ENCODE assay signal across 14 cellular contexts in genomic region chr21:32597205-32597604, GRCh38. TPM values are rescaled to one million over a fixed set of nuclear protein-coding genes. Genes with fewer than 3 reads are reported as not detected.
DNase-seq lines count a peak whose midpoint lies in the region; ATAC-seq, FAIRE-seq and TF ChIP-seq lines count a peak whose summit lies in the region.
"Had no signal": no experiment of that assay in that cellular context is flagged by ENCODE, and none has a peak within 500 bp of the region (broad histone marks: within the 10 kb centered on the region; RNA-seq: fewer than 3 reads in every experiment).

No MANE protein-coding gene starts in this region.

- no peaks in the 10 kb centered on the region for H3K9me1 ChIP-seq in endothelial cell of umbilical vein (replicated peaks; ENCODE audit: control insufficient read depth, extremely low read depth, insufficient read depth, low read length)

- intact Hi-C loops in endothelial cell of umbilical vein (cut with micrococcal nuclease) = no loop called here
- intact Hi-C loops in left cardiac atrium (cut with DNase I) = loop anchor here in 1 of 2 donors (5.0 kb wide), 1 partner anchor 195 kb away; no protein-coding TSS in a partner anchor

- peak; percentile 10 for DNase-seq in NCI-H2029 (lab: John Stamatoyannopoulos, UW)
- no peak for DNase-seq in NCI-H2029 treated with DMSO at 0.1 percent for 48 hours (lab: John Stamatoyannopoulos, UW)
- peak; percentile 99 for DNase-seq in RCC 7860 (ENCODE audit: low spot score)
- DNase-seq in endothelial cell of umbilical vein (ENCODE audit: low read depth, low spot score) = peak; percentile 85
- peak; percentile 94 for DNase-seq in renal cortical epithelial cell (ENCODE audit: low read depth)
- no peak for DNase-seq in WERI-Rb-1
- no peak for DNase-seq in left cardiac atrium
- DNase-seq: activated CD8-positive, alpha-beta T cell treated with anti-CD3 and anti-CD28 coated beads for 36 hours; gastrocnemius medialis; Right ventricle myocardium superior had no signal

- ATAC-seq in HG02763 (IDR thresholded peaks at IDR 0.05; ENCODE audit: unreplicated experiment) (no peak), left cardiac atrium (no peak)
- ATAC-seq: activated CD8-positive, alpha-beta T cell treated with anti-CD3 and anti-CD28 coated beads for 36 hours; gastrocnemius medialis had no signal

- peaks cover 9% of the 10 kb centered on the region for H3K4me1 ChIP-seq in endothelial cell of umbilical vein (ENCODE audit: control insufficient read depth, extremely low read depth, insufficient read depth, low read length)
- H3K4me1 ChIP-seq: adrenal gland, gastrocnemius medialis, right atrium auricular region had no signal

- CTCF ChIA-PET in endothelial cell of umbilical vein (lab: Charles Lee) = interaction anchor here (1.6 to 9.7 kb wide), 2 partner anchors 182 to 191 kb away, joined by 3 to 286 read pairs; partner anchors contain the start of gene EVA1C

- no TSS peak for BruUV-seq in endothelial cell of umbilical vein (replicated peaks; lab: Mats Ljungman, UMichigan)

- no peak overlapping the region for H3K9ac ChIP-seq in endothelial cell of umbilical vein (replicated peaks; ENCODE audit: extremely low read depth, insufficient read depth, low read length)

- no peak overlapping the region for H3K4me2 ChIP-seq in endothelial cell of umbilical vein (ENCODE audit: insufficient read depth, low read length)

- no peak overlapping the region for H3K4me3 ChIP-seq in endothelial cell of umbilical vein (replicated peaks in 1 of 3; ENCODE audit: insufficient read depth in 1 of 3, low read depth in 1 of 3, low read length in 3 of 3)
- no peak overlapping the region for H3K4me3 ChIP-seq in WERI-Rb-1 (ENCODE audit: low read depth, low read length)
- H3K4me3 ChIP-seq: adrenal gland, gastrocnemius medialis, right atrium auricular region had no signal

- peaks cover 0 to 10% of the 10 kb centered on the region in 2 experiments for H3K36me3 ChIP-seq in endothelial cell of umbilical vein (ENCODE audit: control insufficient read depth in 2 of 2, extremely low read depth in 1 of 2, insufficient read depth in 2 of 2, low read length in 2 of 2)
- H3K36me3 ChIP-seq in WERI-Rb-1 = peaks cover 26% of the 10 kb centered on the region

- TF ChIP-seq POLR2A in endothelial cell of umbilical vein (IDR thresholded peaks at IDR 0.05; ENCODE audit: low read depth, low read length) = no peak

- dilution Hi-C loops in endothelial cell of umbilical vein (cut with MboI; ENCODE audit: extremely low pct_ligation_motif_present, low sequenced_read_pairs) = no loop called here

- no peaks in the 10 kb centered on the region for H3K9me3 ChIP-seq in endothelial cell of umbilical vein (replicated peaks; ENCODE audit: control insufficient read depth, insufficient read depth, low read length)
- no peaks in the 10 kb centered on the region for H3K9me3 ChIP-seq in WERI-Rb-1 (ENCODE audit: severe bottlenecking)
- H3K9me3 ChIP-seq: adrenal gland, gastrocnemius medialis, right atrium auricular region had no signal

- H3K27ac ChIP-seq in endothelial cell of umbilical vein (ENCODE audit: insufficient read depth, low read depth, low read length) = peak overlapping the region; percentile 68
- H3K27ac ChIP-seq in WERI-Rb-1 = no peak overlapping the region
- H3K27ac ChIP-seq: 22Rv1, adrenal gland, gastrocnemius medialis, right atrium auricular region had no signal

- POLR2A ChIA-PET in endothelial cell of umbilical vein (lab: Charles Lee) = no interaction called here

- no peak overlapping the region for H2AFZ ChIP-seq in endothelial cell of umbilical vein (ENCODE audit: low read depth, low read length)

- no peaks in the 10 kb centered on the region for H3K27me3 ChIP-seq in endothelial cell of umbilical vein (ENCODE audit: control insufficient read depth in 2 of 2, insufficient read depth in 2 of 2, low read length in 2 of 2)
- no peaks in the 10 kb centered on the region for H3K27me3 ChIP-seq in WERI-Rb-1 (ENCODE audit: insufficient read depth, low read depth, severe bottlenecking)
- H3K27me3 ChIP-seq: adrenal gland, gastrocnemius medialis, right atrium auricular region had no signal

- H4K20me1 ChIP-seq in endothelial cell of umbilical vein (replicated peaks; ENCODE audit: control insufficient read depth, extremely low read depth, insufficient read depth, low read length) = no peaks in the 10 kb centered on the region

- FAIRE-seq in RCC 7860 (lab: Jason Lieb, UNC) (peak; percentile 95), endothelial cell of umbilical vein (lab: Jason Lieb, UNC) (peak; percentile 98)

- H3K79me2 ChIP-seq in endothelial cell of umbilical vein (ENCODE audit: control insufficient read depth, insufficient read depth, low read length) = no peaks in the 10 kb centered on the region

- no peak for TF ChIP-seq CTCF in endothelial cell of umbilical vein (IDR thresholded peaks at IDR 0.05; ENCODE audit: extremely low read depth in 1 of 2, insufficient read depth in 1 of 2, low read depth in 1 of 2, low read length in 2 of 2)
- TF ChIP-seq CTCF in WERI-Rb-1 (IDR thresholded peaks at IDR 0.05; ENCODE audit: low read depth, low read length) = no peak

TF ChIP-seq in endothelial cell of umbilical vein, 7 proteins besides CTCF, POLR2A, EP300 and RAD21:
- TF ChIP-seq EZH2 (IDR thresholded peaks at IDR 0.05; ENCODE audit: borderline replicate concordance, low read depth, low read length, severe bottlenecking) (no peak), POLR2AphosphoS5 (IDR thresholded peaks at IDR 0.05; ENCODE audit: insufficient read depth, low read depth, low read length) (peak; percentile 85), MAX (IDR thresholded peaks at IDR 0.05; ENCODE audit: insufficient read depth, insufficient read length) (no peak), MYC (IDR thresholded peaks at IDR 0.05; ENCODE audit: low read depth, low read length) (no peak), JUN (IDR thresholded peaks at IDR 0.05; ENCODE audit: borderline replicate concordance, insufficient read depth, insufficient read length, low read depth) (peak; percentile 97), GATA2 (IDR thresholded peaks at IDR 0.05; ENCODE audit: insufficient read depth, insufficient read length, low read depth, low read length) (peak; percentile 41), FOS (IDR thresholded peaks at IDR 0.05; ENCODE audit: borderline replicate concordance, insufficient read depth, low read length) (peak; percentile 99)

RNA-seq across cellular contexts. Expression of gene TCP10L, which starts 11.9 kb away (rescaled TPM):
- not detected in 2 replicates for total RNA-seq in endothelial cell of umbilical vein
- polyA plus RNA-seq in endothelial cell of umbilical vein = 0.06 and 0.07 TPM in 2 replicates
- polyA plus RNA-seq in endothelial cell of umbilical vein (2011; cell fraction: cytosol; rRNA removed) = 0.21 and 0.22 TPM in 2 replicates
- 0.34 and 0.49 TPM in 2 replicates for polyA plus RNA-seq in endothelial cell of umbilical vein (2011; cell fraction: nucleus; rRNA removed)
- 0.52 and 0.54 TPM in 2 replicates for polyA plus RNA-seq in endothelial cell of umbilical vein (2012)
- polyA minus RNA-seq in endothelial cell of umbilical vein = 0.23 and 0.29 TPM in 2 replicates
- 1.3 TPM for polyA minus RNA-seq in endothelial cell of umbilical vein (2011; cell fraction: cytosol; rRNA and poly(A)+ RNA removed)
- polyA minus RNA-seq in endothelial cell of umbilical vein (2011; cell fraction: nucleus; rRNA and poly(A)+ RNA removed) = not detected in 2 replicates
- total RNA-seq in renal cortical epithelial cell = 0.55 TPM in 1 of 2 replicates, not detected in the other
- 1 to 10 TPM; 1.9 to 2.6 TPM for total RNA-seq in left cardiac atrium

RNA-seq across cellular contexts. Expression of gene CFAP298, which starts 15.0 kb away (rescaled TPM):
- 36.0 and 44.1 TPM in 2 replicates for total RNA-seq in endothelial cell of umbilical vein
- polyA plus RNA-seq in endothelial cell of umbilical vein = 15.8 and 17.6 TPM in 2 replicates
- 20.4 and 22.2 TPM in 2 replicates for polyA plus RNA-seq in endothelial cell of umbilical vein (2011; cell fraction: cytosol; rRNA removed)
- polyA plus RNA-seq in endothelial cell of umbilical vein (2011; cell fraction: nucleus; rRNA removed) = 32.8 and 45.2 TPM in 2 replicates
- polyA plus RNA-seq in endothelial cell of umbilical vein (2012) = 42.4 and 47.6 TPM in 2 replicates
- 4.0 and 6.3 TPM in 2 replicates for polyA minus RNA-seq in endothelial cell of umbilical vein
- 22.3 TPM for polyA minus RNA-seq in endothelial cell of umbilical vein (2011; cell fraction: cytosol; rRNA and poly(A)+ RNA removed)
- 10.5 and 10.9 TPM in 2 replicates for polyA minus RNA-seq in endothelial cell of umbilical vein (2011; cell fraction: nucleus; rRNA and poly(A)+ RNA removed)
- total RNA-seq in renal cortical epithelial cell = 32.0 and 36.1 TPM in 2 replicates
- total RNA-seq in left cardiac atrium = 10 to 100 TPM; 18.5 to 24.0 TPM

Comparison
In these comparisons a context has a peak if more than half of its experiments do, and no peak if none do; other contexts are left out.
1. DNase-seq: peak in NCI-H2029 (single experiment), RCC 7860 (single experiment), endothelial cell of umbilical vein (single experiment) and renal cortical epithelial cell (single experiment); none in NCI-H2029 treated with DMSO at 0.1 percent for 48 hours (single experiment), WERI-Rb-1 (single experiment) and left cardiac atrium (single experiment).